ENCODE assay signal across 31 cellular contexts in the genomic region with DNA sequence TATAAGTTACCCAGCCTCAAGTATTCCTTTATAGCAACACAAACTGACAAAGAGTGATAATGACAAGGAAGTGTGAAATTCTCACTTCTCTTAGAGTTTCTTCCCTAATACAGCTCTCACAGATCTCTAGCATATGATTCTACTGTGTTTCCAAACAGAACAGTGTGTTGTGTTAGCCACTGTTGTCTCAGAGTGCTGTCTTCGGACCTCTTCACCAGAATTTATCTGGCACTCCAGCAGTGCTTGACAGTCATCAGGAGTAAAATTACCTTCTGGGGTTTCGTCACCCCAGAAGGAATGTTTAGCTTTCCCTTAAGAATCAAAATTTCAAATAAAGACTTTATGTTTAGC.
"Had no signal": no experiment of that assay in that cellular context is flagged by ENCODE, and none has a peak within 500 bp of the region (broad histone marks: within the 10 kb centered on the region; RNA-seq: fewer than 3 reads in every experiment).

No MANE protein-coding gene starts in this region.

- H3K4me1 ChIP-seq: adrenal gland, body of pancreas, gastrocnemius medialis, sigmoid colon, uterus had no signal

- H3K9me3 Mint-ChIP-seq: nephron, type B pancreatic cell had no signal

- H3K36me3 Mint-ChIP-seq: activated CD4-positive, alpha-beta memory T cell treated with anti-CD3 and anti-CD28 coated beads for 36 hours; activated naive CD8-positive, alpha-beta T cell treated with anti-CD3 and anti-CD28 coated beads for 36 hours; stimulated activated memory B cell treated with anti-CD40 and anti-IgM and Interleukin-4, amounts not matched to agents 10 μg/mL and 1 μg/mL and 100 μg/mL, for 72 hours; type B pancreatic cell had no signal

- ATAC-seq: activated CD4-positive, CD25-positive, alpha-beta regulatory T cell treated with anti-CD3 and anti-CD28 coated beads, Interleukin-2, amount 50 U/mL, for 24 hours; body of pancreas; effector memory CD8-positive, alpha-beta T cell; gastrocnemius medialis; stimulated activated memory B cell treated with anti-CD40 and anti-IgM and Interleukin-4, amounts not matched to agents 10 μg/mL and 1 μg/mL and 100 μg/mL, for 72 hours; stimulated activated naive CD8-positive, alpha-beta T cell treated with anti-CD3 and anti-CD28 coated beads, Interleukin-15, amount 100 ng/mL, for 72 hours had no signal

- H3K4me3 ChIP-seq: adrenal gland, body of pancreas, gastrocnemius medialis, hepatocyte, ovary, sigmoid colon, uterus had no signal

- H3K27ac Mint-ChIP-seq: activated CD4-positive, alpha-beta memory T cell treated with anti-CD3 and anti-CD28 coated beads for 36 hours; activated naive CD4-positive, alpha-beta T cell treated with anti-CD3 and anti-CD28 coated beads for 36 hours; activated naive CD8-positive, alpha-beta T cell treated with anti-CD3 and anti-CD28 coated beads for 36 hours; activated T-helper 1 cell treated with anti-CD3 and anti-CD28 coated beads, Interleukin-12 subunit alpha, Interleukin-12 subunit beta, Interleukin-2, Interleukin-4 antibody, amounts not matched to agents 30 ng/mL and 10 ng/mL and 1 ng/mL, durations not matched to agents 14 hours and 24 hours and 36 hours; effector memory CD8-positive, alpha-beta T cell; nephron; progenitor cell of endocrine pancreas; stimulated activated memory B cell treated with anti-CD40 and anti-IgM and Interleukin-4, amounts not matched to agents 10 μg/mL and 1 μg/mL and 100 μg/mL, for 72 hours; stimulated activated naive CD8-positive, alpha-beta T cell treated with anti-CD3 and anti-CD28 coated beads, Interleukin-15, amount 100 ng/mL, for 72 hours; type B pancreatic cell had no signal

- H3K4me1 Mint-ChIP-seq: activated naive CD8-positive, alpha-beta T cell treated with anti-CD3 and anti-CD28 coated beads for 36 hours; nephron; stimulated activated memory B cell treated with anti-CD40 and anti-IgM and Interleukin-4, amounts not matched to agents 10 μg/mL and 1 μg/mL and 100 μg/mL, for 72 hours; stimulated activated naive CD8-positive, alpha-beta T cell treated with anti-CD3 and anti-CD28 coated beads, Interleukin-15, amount 100 ng/mL, for 72 hours had no signal

- H3K36me3 ChIP-seq: adrenal gland, gastrocnemius medialis, ovary, sigmoid colon, uterus had no signal

- H3K9me3 ChIP-seq: adrenal gland, body of pancreas, gastrocnemius medialis, ovary, sigmoid colon, uterus had no signal

- H3K27me3 Mint-ChIP-seq: activated CD4-positive, alpha-beta memory T cell treated with anti-CD3 and anti-CD28 coated beads for 36 hours; activated naive CD8-positive, alpha-beta T cell treated with anti-CD3 and anti-CD28 coated beads for 36 hours; effector memory CD8-positive, alpha-beta T cell; progenitor cell of endocrine pancreas; stimulated activated memory B cell treated with anti-CD40 and anti-IgM and Interleukin-4, amounts not matched to agents 10 μg/mL and 1 μg/mL and 100 μg/mL, for 72 hours; stimulated activated naive CD8-positive, alpha-beta T cell treated with anti-CD3 and anti-CD28 coated beads, Interleukin-15, amount 100 ng/mL, for 72 hours; type B pancreatic cell had no signal

- DNase-seq: activated CD4-positive, alpha-beta memory T cell treated with anti-CD3 and anti-CD28 coated beads for 36 hours; activated CD4-positive, alpha-beta T cell treated with anti-CD3 and anti-CD28 coated beads for 48 hours; activated CD8-positive, alpha-beta memory T cell treated with anti-CD3 and anti-CD28 coated beads, Interleukin-2, amount 50 U/mL, for 4 hours; activated effector memory CD4-positive, alpha-beta T cell treated with anti-CD3 and anti-CD28 coated beads, Interleukin-2, amount 50 U/mL, for 16 hours; activated naive CD4-positive, alpha-beta T cell treated with anti-CD3 and anti-CD28 coated beads for 36 hours; activated naive CD8-positive, alpha-beta T cell treated with anti-CD3 and anti-CD28 coated beads for 36 hours; activated T-cell treated with anti-CD3 and anti-CD28 coated beads, Interleukin-2, amount 50 U/mL, for 1 hour; adrenal gland; aorta; body of pancreas; cortex of kidney; effector memory CD8-positive, alpha-beta T cell; erythroblast; gastrocnemius medialis; glutamatergic neuron; ovary; sigmoid colon; small intestine; stimulated activated CD4-positive, alpha-beta T cell treated with anti-CD3 and anti-CD28 coated beads, Interleukin-4, amount 100 ng/mL, for 4 hours; stimulated activated CD8-positive, alpha-beta memory T cell treated with anti-CD3 and anti-CD28 coated beads, Interleukin-4, amount 100 ng/mL, for 48 hours; stimulated activated naive CD8-positive, alpha-beta T cell treated with anti-CD3 and anti-CD28 coated beads, Interleukin-15, amount 100 ng/mL, for 72 hours; substantia nigra; uterus had no signal

- H3K27ac ChIP-seq: adrenal gland, body of pancreas, gastrocnemius medialis, hepatocyte, ovary, sigmoid colon, uterus, VCaP had no signal

- H3K4me3 Mint-ChIP-seq: activated CD4-positive, alpha-beta memory T cell treated with anti-CD3 and anti-CD28 coated beads for 36 hours; activated naive CD4-positive, alpha-beta T cell treated with anti-CD3 and anti-CD28 coated beads for 36 hours; activated naive CD8-positive, alpha-beta T cell treated with anti-CD3 and anti-CD28 coated beads for 36 hours; activated T-helper 1 cell treated with anti-CD3 and anti-CD28 coated beads, Interleukin-12 subunit alpha, Interleukin-12 subunit beta, Interleukin-2, Interleukin-4 antibody, amounts not matched to agents 30 ng/mL and 10 ng/mL and 1 ng/mL, durations not matched to agents 14 hours and 24 hours and 36 hours; effector memory CD8-positive, alpha-beta T cell; nephron; stimulated activated memory B cell treated with anti-CD40 and anti-IgM and Interleukin-4, amounts not matched to agents 10 μg/mL and 1 μg/mL and 100 μg/mL, for 72 hours; stimulated activated naive CD8-positive, alpha-beta T cell treated with anti-CD3 and anti-CD28 coated beads, Interleukin-15, amount 100 ng/mL, for 72 hours; type B pancreatic cell had no signal

- H3K27me3 ChIP-seq: adrenal gland, body of pancreas, gastrocnemius medialis, hepatocyte, ovary, sigmoid colon, uterus had no signal
